In genomic region chr10:14639635-14640034, GRCh38 we compare ENCODE assay signal across 1 cellular context.
TF ChIP-seq lines count a peak whose summit lies in the region.

No MANE protein-coding gene starts in this region.

TF ChIP-seq in K562, 482 proteins besides CTCF, POLR2A, EP300 and RAD21 (continued from another document):
- TF ChIP-seq NFE2L1 (tag; IDR thresholded peaks at IDR 0.05; ENCODE audit: borderline replicate concordance, low read depth) (peak; percentile 17; the same call in 1 of the 2 replicates), ZNF316 (IDR thresholded peaks at IDR 0.05) (peak; percentile 51; the same call in 1 of the 2 replicates), C11orf30 (IDR thresholded peaks at IDR 0.05; ENCODE audit: low read depth) (peak; percentile 64), RBFOX2 (IDR thresholded peaks at IDR 0.05; ENCODE audit: low read depth, low read length) (no peak), MAFG (tag; conservative IDR thresholded peaks at IDR 0.05) (peak; percentile 91), GATAD2A (IDR thresholded peaks at IDR 0.05) (no peak)
TF ChIP-seq in K562: peak in this region for 4.
